8 cellular contexts compared by ENCODE assay signal in genomic region chr4:52038109-52038912, GRCh38. TPM values are rescaled to one million over a fixed set of nuclear protein-coding genes. Genes with fewer than 3 reads are reported as not detected.
DNase-seq lines count a peak whose midpoint lies in the region; ATAC-seq and TF ChIP-seq lines count a peak whose summit lies in the region.

A gene with protein sequence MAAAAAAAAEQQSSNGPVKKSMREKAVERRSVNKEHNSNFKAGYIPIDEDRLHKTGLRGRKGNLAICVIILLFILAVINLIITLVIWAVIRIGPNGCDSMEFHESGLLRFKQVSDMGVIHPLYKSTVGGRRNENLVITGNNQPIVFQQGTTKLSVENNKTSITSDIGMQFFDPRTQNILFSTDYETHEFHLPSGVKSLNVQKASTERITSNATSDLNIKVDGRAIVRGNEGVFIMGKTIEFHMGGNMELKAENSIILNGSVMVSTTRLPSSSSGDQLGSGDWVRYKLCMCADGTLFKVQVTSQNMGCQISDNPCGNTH (minus strand): TSS chr4:52038299. CDS start chr4:52038259, 40 bp downstream.

- intact Hi-C loops in heart right ventricle (cut with DNase I): loop anchor here in 6 of 10 donors (5.0 to 10.0 kb wide), 3 partner anchors 141 to 196 kb away; partner anchors contain the start of gene DCUN1D4 (in 5 of the 6)

- H3K27ac Mint-ChIP-seq in activated naive CD8-positive, alpha-beta T cell treated with anti-CD3 and anti-CD28 coated beads, Interleukin-2, amount 50 U/mL, for 24 hours: peak within 1 kb of the TSS; percentile 61
- H3K27ac Mint-ChIP-seq in progenitor cell of endocrine pancreas (peak within 1 kb of the TSS; percentile 95), type B pancreatic cell (peak within 1 kb of the TSS; percentile 86)

- peaks cover 26% of the 10 kb centered on the region for H3K4me1 Mint-ChIP-seq in activated naive CD8-positive, alpha-beta T cell treated with anti-CD3 and anti-CD28 coated beads, Interleukin-2, amount 50 U/mL, for 24 hours
- H3K4me1 Mint-ChIP-seq in progenitor cell of endocrine pancreas (ENCODE audit: low read depth) (peaks cover 28% of the 10 kb centered on the region), type B pancreatic cell (ENCODE audit: unreplicated experiment) (peaks cover 23% of the 10 kb centered on the region)

- H3K36me3 Mint-ChIP-seq in activated naive CD8-positive, alpha-beta T cell treated with anti-CD3 and anti-CD28 coated beads, Interleukin-2, amount 50 U/mL, for 24 hours (ENCODE audit: low read depth): no peaks in the 10 kb centered on the region
- no peaks in the 10 kb centered on the region for H3K36me3 Mint-ChIP-seq in progenitor cell of endocrine pancreas (ENCODE audit: insufficient read depth)
- peaks cover 20% of the 10 kb centered on the region for H3K36me3 Mint-ChIP-seq in type B pancreatic cell

- peak within 1 kb of the TSS; percentile 81 to 92 (median 89) for H3K27ac ChIP-seq in heart right ventricle

- H3K9me3 Mint-ChIP-seq in activated naive CD8-positive, alpha-beta T cell treated with anti-CD3 and anti-CD28 coated beads, Interleukin-2, amount 50 U/mL, for 24 hours: no peaks in the 10 kb centered on the region
- no peaks in the 10 kb centered on the region for H3K9me3 Mint-ChIP-seq in progenitor cell of endocrine pancreas (ENCODE audit: low read depth)
- H3K9me3 Mint-ChIP-seq in type B pancreatic cell: no peaks in the 10 kb centered on the region

- DNase-seq in DMS79 (lab: John Stamatoyannopoulos, UW) (peak; percentile 57), HuH-7.5 (ENCODE audit: low spot score) (peak; percentile 75), heart right ventricle (peak; percentile 69 to 82), progenitor cell of endocrine pancreas (ENCODE audit: low spot score, unreplicated experiment) (peak; percentile 67), type B pancreatic cell (ENCODE audit: extremely low spot score, unreplicated experiment) (peak; percentile 83)
- DNase-seq in activated naive CD8-positive, alpha-beta T cell treated with anti-CD3 and anti-CD28 coated beads, Interleukin-2, amount 50 U/mL, for 24 hours: peak; percentile 79

- peak within 1 kb of the TSS; percentile 70 to 98 (median 80) for H3K4me3 ChIP-seq in heart right ventricle

- WGBS in heart right ventricle, 2 donors: 2 to 3% methylated on average over 38 to 68 of the region's 68 CpGs

- peaks cover 0 to 37% (median 20%) of the 10 kb centered on the region in 9 donors for H3K4me1 ChIP-seq in heart right ventricle

- H3K36me3 ChIP-seq in heart right ventricle: peaks cover 0 to 5% (median 0%) of the 10 kb centered on the region in 9 donors

- TF ChIP-seq CTCF in heart right ventricle (IDR thresholded peaks at IDR 0.05) (no peak), progenitor cell of endocrine pancreas (IDR thresholded peaks at IDR 0.05; ENCODE audit: unreplicated experiment) (no peak), type B pancreatic cell (conservative IDR thresholded peaks at IDR 0.05) (peak; percentile 12)

- peak; percentile 95 for ATAC-seq in GM21515 (IDR thresholded peaks at IDR 0.05; ENCODE audit: unreplicated experiment)
- ATAC-seq in SK-N-SH treated with all-trans-retinoic acid at 6 μM for 48 hours: peak; percentile 92
- peak; percentile 94 for ATAC-seq in activated naive CD8-positive, alpha-beta T cell treated with anti-CD3 and anti-CD28 coated beads, Interleukin-2, amount 50 U/mL, for 24 hours
- ATAC-seq in heart right ventricle: peak; percentile 86 to 93 (median 92)

- H3K4me3 Mint-ChIP-seq in activated naive CD8-positive, alpha-beta T cell treated with anti-CD3 and anti-CD28 coated beads, Interleukin-2, amount 50 U/mL, for 24 hours: peak within 1 kb of the TSS; percentile 85
- peak within 1 kb of the TSS; percentile 82 for H3K4me3 Mint-ChIP-seq in progenitor cell of endocrine pancreas (ENCODE audit: low read depth)
- peak within 1 kb of the TSS; percentile 91 for H3K4me3 Mint-ChIP-seq in type B pancreatic cell

- peaks cover 0 to 38% (median 0%) of the 10 kb centered on the region in 7 donors for H3K27me3 ChIP-seq in heart right ventricle

- peaks cover 13% of the 10 kb centered on the region for H3K27me3 Mint-ChIP-seq in activated naive CD8-positive, alpha-beta T cell treated with anti-CD3 and anti-CD28 coated beads, Interleukin-2, amount 50 U/mL, for 24 hours
- H3K27me3 Mint-ChIP-seq in progenitor cell of endocrine pancreas (peaks cover 22% of the 10 kb centered on the region), type B pancreatic cell (peaks cover 25% of the 10 kb centered on the region)

- H3K9me3 ChIP-seq in heart right ventricle: no peaks in the 10 kb centered on the region

TF ChIP-seq in SK-N-SH treated with all-trans-retinoic acid at 6 μM for 48 hours, 23 proteins besides CTCF, POLR2A, EP300 and RAD21:
- TF ChIP-seq TCF4 (CRISPR knock-in tag; IDR thresholded peaks at IDR 0.05; ENCODE audit: borderline replicate concordance): no peak
- no peak for TF ChIP-seq RARB (CRISPR knock-in tag; IDR thresholded peaks at IDR 0.05)
- no peak for TF ChIP-seq ZNF8 (CRISPR knock-in tag; IDR thresholded peaks at IDR 0.05)
- TF ChIP-seq OSR1 (CRISPR knock-in tag; IDR thresholded peaks at IDR 0.05): no peak
- TF ChIP-seq ZFP30 (CRISPR knock-in tag; IDR thresholded peaks at IDR 0.05): no peak
- TF ChIP-seq ZNF70 (CRISPR knock-in tag; IDR thresholded peaks at IDR 0.05): no peak
- no peak for TF ChIP-seq BACH2 (CRISPR knock-in tag; IDR thresholded peaks at IDR 0.05; ENCODE audit: borderline replicate concordance)
- no peak for TF ChIP-seq CSDC2 (CRISPR knock-in tag; IDR thresholded peaks at IDR 0.05)
- TF ChIP-seq CREB5 (CRISPR knock-in tag; IDR thresholded peaks at IDR 0.05; ENCODE audit: low read depth): no peak
- no peak for TF ChIP-seq ARNTL (CRISPR knock-in tag; IDR thresholded peaks at IDR 0.05; ENCODE audit: borderline replicate concordance, low read depth)
- TF ChIP-seq ZFP3 (CRISPR knock-in tag; IDR thresholded peaks at IDR 0.05): no peak
- no peak for TF ChIP-seq GLIS3 (CRISPR knock-in tag; IDR thresholded peaks at IDR 0.05)

RNA-seq across cellular contexts. Expression of the gene that starts here (rescaled TPM):
- 100 to 1,000 TPM in 2 of 10 donors, 10 to 100 TPM in 8; 75.9 to 124 (median 91.8) TPM for total RNA-seq in heart right ventricle
- polyA plus RNA-seq in heart right ventricle: 10 to 100 TPM; 14.3 to 19.9 TPM
- total RNA-seq in progenitor cell of endocrine pancreas: 29.7 and 30.1 TPM in 2 replicates
- 23.6 and 39.1 TPM in 2 replicates for total RNA-seq in type B pancreatic cell (ENCODE audit: low replicate concordance)

Comparison
In these comparisons a context has a peak if more than half of its experiments do, and no peak if none do; other contexts are left out.
1. Peak in every context shown above with its lines: DNase-seq, ATAC-seq, H3K4me3 ChIP-seq and H3K27ac ChIP-seq.